Comparison of ENCODE assay signal across 10 cellular contexts in the genomic region with DNA sequence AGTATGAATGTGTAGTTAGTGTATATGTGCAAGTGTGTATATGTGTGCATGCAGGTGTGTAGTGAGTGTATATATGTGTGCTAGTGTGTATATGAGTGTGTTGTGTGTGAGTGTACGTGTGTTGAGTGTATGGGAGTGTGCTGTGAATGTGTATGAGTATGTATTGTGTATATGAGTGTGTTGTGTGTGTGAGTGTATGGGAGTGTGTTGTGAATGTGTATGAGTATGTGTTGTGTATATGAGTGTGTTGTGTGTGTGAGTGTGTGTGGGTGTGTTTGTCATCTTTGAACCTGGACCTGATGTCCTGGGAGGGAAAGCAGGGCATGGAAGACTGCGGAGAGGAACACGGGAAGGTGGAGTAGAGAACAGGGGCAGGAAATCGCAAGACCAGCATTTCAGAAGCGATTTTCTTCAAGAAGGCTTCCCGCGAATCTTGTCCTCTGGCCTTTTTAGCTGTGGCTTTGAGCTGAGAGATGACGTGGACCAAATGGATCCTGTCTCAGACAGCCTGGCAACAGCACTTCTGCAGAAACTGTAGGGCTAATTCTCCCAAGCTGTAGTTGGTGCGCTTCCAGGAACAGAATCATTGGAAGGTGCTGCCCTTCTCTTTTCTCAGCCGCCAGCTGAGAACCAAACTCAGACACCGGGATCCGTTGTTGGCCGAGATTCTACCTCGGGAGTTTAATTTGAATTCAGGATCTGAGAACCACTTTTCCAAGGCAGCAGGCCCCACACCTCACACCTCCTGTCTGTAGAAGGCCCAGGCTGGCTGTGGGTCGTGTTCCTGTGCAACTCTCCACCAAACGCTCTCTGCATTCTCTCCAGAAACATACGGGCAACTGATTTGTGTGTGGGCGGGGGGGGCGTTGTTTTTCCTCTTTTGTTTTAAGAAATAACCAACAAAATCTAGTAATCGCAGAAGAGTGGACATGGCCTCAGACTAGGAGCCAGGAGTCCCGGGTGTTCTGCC.
DNase-seq lines count a peak whose midpoint lies in the region; FAIRE-seq and TF ChIP-seq lines count a peak whose summit lies in the region.
"Had no signal": no experiment of that assay in that cellular context is flagged by ENCODE, and none has a peak within 500 bp of the region (broad histone marks: within the 10 kb centered on the region; RNA-seq: fewer than 3 reads in every experiment).

No MANE protein-coding gene starts in this region.

- H3K4me1 ChIP-seq in osteoblast (ENCODE audit: insufficient read depth, low read length): peaks cover 6% of the 10 kb centered on the region

- no peaks in the 10 kb centered on the region for H3K9me3 ChIP-seq in AG04450 (ENCODE audit: control insufficient read depth, insufficient read depth, low read length)
- no peaks in the 10 kb centered on the region for H3K9me3 ChIP-seq in osteoblast (ENCODE audit: low read depth, low read length)

- no peaks in the 10 kb centered on the region for H3K9me3 Mint-ChIP-seq in T-helper 2 cell treated with Interferon-gamma antibody and Interleukin-4, amounts not matched to agents 5 μg/mL and 100 μg/mL, for 36 hours
- no peaks in the 10 kb centered on the region for H3K9me3 Mint-ChIP-seq in osteocyte (ENCODE audit: unreplicated experiment)
- H3K9me3 Mint-ChIP-seq: activated CD4-positive, alpha-beta T cell treated with anti-CD3 and anti-CD28 coated beads, Interleukin-2, amount 10 ng/mL, durations not matched to agents 7 days and 5 days had no signal

- peaks cover 5% of the 10 kb centered on the region for H3K79me2 ChIP-seq in osteoblast (ENCODE audit: insufficient read depth, low read length)

- H3K4me3 ChIP-seq in AG04450 (ENCODE audit: low read depth, low read length) (peak overlapping the region; percentile 15), fibroblast of mammary gland (ENCODE audit: control insufficient read depth, low read depth, low read length) (no peak overlapping the region), osteoblast (ENCODE audit: insufficient read depth, low read length) (no peak overlapping the region)

- H2AFZ ChIP-seq in osteoblast (ENCODE audit: low read length): no peak overlapping the region

- no peak overlapping the region for H3K4me2 ChIP-seq in osteoblast (ENCODE audit: insufficient read depth, low read length)

- no peak overlapping the region for H3K27ac Mint-ChIP-seq in T-helper 2 cell treated with Interferon-gamma antibody and Interleukin-4, amounts not matched to agents 5 μg/mL and 100 μg/mL, for 36 hours
- H3K27ac Mint-ChIP-seq in osteocyte (ENCODE audit: unreplicated experiment): no peak overlapping the region
- H3K27ac Mint-ChIP-seq: activated CD4-positive, alpha-beta T cell treated with anti-CD3 and anti-CD28 coated beads, Interleukin-2, amount 10 ng/mL, durations not matched to agents 7 days and 5 days had no signal

- FAIRE-seq in D721Med (lab: Jason Lieb, UNC): no peak

- H3K27me3 ChIP-seq in AG04450 (ENCODE audit: control insufficient read depth, insufficient read depth, low read length): no peaks in the 10 kb centered on the region
- H3K27me3 ChIP-seq in osteoblast (ENCODE audit: insufficient read depth, low read length): no peaks in the 10 kb centered on the region

- peaks cover 7% of the 10 kb centered on the region for H3K36me3 Mint-ChIP-seq in T-helper 2 cell treated with Interferon-gamma antibody and Interleukin-4, amounts not matched to agents 5 μg/mL and 100 μg/mL, for 36 hours (ENCODE audit: low read depth)
- H3K36me3 Mint-ChIP-seq in osteocyte (ENCODE audit: unreplicated experiment): peaks cover 12% of the 10 kb centered on the region

- no peak overlapping the region for H3K4me3 Mint-ChIP-seq in T-helper 2 cell treated with Interferon-gamma antibody and Interleukin-4, amounts not matched to agents 5 μg/mL and 100 μg/mL, for 36 hours
- H3K4me3 Mint-ChIP-seq in osteocyte (ENCODE audit: unreplicated experiment): no peak overlapping the region
- H3K4me3 Mint-ChIP-seq: activated CD4-positive, alpha-beta T cell treated with anti-CD3 and anti-CD28 coated beads, Interleukin-2, amount 10 ng/mL, durations not matched to agents 7 days and 5 days had no signal

- H3K36me3 ChIP-seq in osteoblast (ENCODE audit: insufficient read depth, low read length): peaks cover 27% of the 10 kb centered on the region

- POLR2A ChIA-PET in AG04450 (lab: Yijun Ruan, JAX) (interaction anchor here (0.6 to 1.1 kb wide), 5 partner anchors 11 to 288 kb away, joined by 3 to 15 read pairs (median 4); partner anchors contain the start of gene MBNL2), RWPE1 (lab: Yijun Ruan, JAX; ENCODE audit: low non-redundant PET) (no interaction called here)

- peak overlapping the region; percentile 71 for H3K27ac ChIP-seq in AG04450 (ENCODE audit: low read depth, low read length)
- peak overlapping the region; percentile 26 for H3K27ac ChIP-seq in RWPE1
- peak overlapping the region; percentile 20 for H3K27ac ChIP-seq in osteoblast (ENCODE audit: low read depth, low read length)

- no peak for TF ChIP-seq CTCF in AG04450 (IDR thresholded peaks at IDR 0.05; ENCODE audit: low read depth, low read length)
- TF ChIP-seq CTCF in RWPE1 (conservative IDR thresholded peaks at IDR 0.05; ENCODE audit: low read depth): no peak
- no peak for TF ChIP-seq CTCF in fibroblast of mammary gland (conservative IDR thresholded peaks at IDR 0.05; ENCODE audit: control insufficient read depth, insufficient read depth, low read depth, low read length)
- no peak for TF ChIP-seq CTCF in osteoblast (IDR thresholded peaks at IDR 0.05; ENCODE audit: extremely low read depth, low read depth, low read length)
- TF ChIP-seq CTCF in D721Med (IDR thresholded peaks at IDR 0.05; ENCODE audit: insufficient read depth, missing control alignments): no peak
- TF ChIP-seq CTCF in osteocyte (IDR thresholded peaks at IDR 0.05): no peak

- DNase-seq in AG04450 (ENCODE audit: low read depth, low spot score): peak; percentile 95
- DNase-seq in RWPE1 (ENCODE audit: low spot score): no peak
- peak; percentile 97 for DNase-seq in fibroblast of mammary gland (ENCODE audit: low read depth)
- DNase-seq in osteoblast (ENCODE audit: insufficient read length, low spot score, missing footprints): no peak
- no peak for DNase-seq in T-helper 2 cell treated with Interferon-gamma antibody and Interleukin-4, amounts not matched to agents 5 μg/mL and 100 μg/mL, for 36 hours (ENCODE audit: low spot score)
- DNase-seq in D721Med (ENCODE audit: insufficient read length, low spot score): no peak
- DNase-seq in SHP77 (lab: John Stamatoyannopoulos, UW): no peak
- DNase-seq in osteocyte (ENCODE audit: extremely low spot score, unreplicated experiment): no peak
- DNase-seq: activated CD4-positive, alpha-beta T cell treated with anti-CD3 and anti-CD28 coated beads, Interleukin-2, amount 10 ng/mL, durations not matched to agents 7 days and 5 days; NCI-H1092 treated with DMSO at 0.1 percent for 48 hours had no signal

- CTCF ChIA-PET in AG04450 (lab: Charles Lee): no interaction called here
- CTCF ChIA-PET in RWPE1 (lab: Yijun Ruan, JAX): interaction anchor here (1.1 kb wide), 1 partner anchor 229 kb away, joined by 3 read pairs; no protein-coding TSS in a partner anchor

- peaks cover 2% of the 10 kb centered on the region for H3K4me1 Mint-ChIP-seq in T-helper 2 cell treated with Interferon-gamma antibody and Interleukin-4, amounts not matched to agents 5 μg/mL and 100 μg/mL, for 36 hours (ENCODE audit: low read depth)
- peaks cover 38% of the 10 kb centered on the region for H3K4me1 Mint-ChIP-seq in osteocyte (ENCODE audit: unreplicated experiment)
- H3K4me1 Mint-ChIP-seq: activated CD4-positive, alpha-beta T cell treated with anti-CD3 and anti-CD28 coated beads, Interleukin-2, amount 10 ng/mL, durations not matched to agents 7 days and 5 days had no signal

- peaks cover 4% of the 10 kb centered on the region for H4K20me1 ChIP-seq in osteoblast (ENCODE audit: insufficient read depth, low read length)

- H3K27me3 Mint-ChIP-seq in T-helper 2 cell treated with Interferon-gamma antibody and Interleukin-4, amounts not matched to agents 5 μg/mL and 100 μg/mL, for 36 hours (ENCODE audit: low read depth): no peaks in the 10 kb centered on the region
- H3K27me3 Mint-ChIP-seq in osteocyte (ENCODE audit: unreplicated experiment): no peaks in the 10 kb centered on the region
- H3K27me3 Mint-ChIP-seq: activated CD4-positive, alpha-beta T cell treated with anti-CD3 and anti-CD28 coated beads, Interleukin-2, amount 10 ng/mL, durations not matched to agents 7 days and 5 days had no signal

Comparison
In these comparisons a context has a peak if more than half of its experiments do, and no peak if none do; other contexts are left out.
1. DNase-seq: peak in AG04450 (single experiment) and fibroblast of mammary gland (single experiment); none in RWPE1 (single experiment), osteoblast (single experiment), T-helper 2 cell treated with Interferon-gamma antibody and Interleukin-4, amounts not matched to agents 5 μg/mL and 100 μg/mL, for 36 hours (single experiment), D721Med (single experiment), SHP77 (0 of 2) and osteocyte (single experiment).
2. H3K27ac ChIP-seq: peak in every context shown above with its lines; median percentile 71 in AG04450; 26 in RWPE1; 20 in osteoblast.